1 cellular context compared by ENCODE assay signal in the genomic region with DNA sequence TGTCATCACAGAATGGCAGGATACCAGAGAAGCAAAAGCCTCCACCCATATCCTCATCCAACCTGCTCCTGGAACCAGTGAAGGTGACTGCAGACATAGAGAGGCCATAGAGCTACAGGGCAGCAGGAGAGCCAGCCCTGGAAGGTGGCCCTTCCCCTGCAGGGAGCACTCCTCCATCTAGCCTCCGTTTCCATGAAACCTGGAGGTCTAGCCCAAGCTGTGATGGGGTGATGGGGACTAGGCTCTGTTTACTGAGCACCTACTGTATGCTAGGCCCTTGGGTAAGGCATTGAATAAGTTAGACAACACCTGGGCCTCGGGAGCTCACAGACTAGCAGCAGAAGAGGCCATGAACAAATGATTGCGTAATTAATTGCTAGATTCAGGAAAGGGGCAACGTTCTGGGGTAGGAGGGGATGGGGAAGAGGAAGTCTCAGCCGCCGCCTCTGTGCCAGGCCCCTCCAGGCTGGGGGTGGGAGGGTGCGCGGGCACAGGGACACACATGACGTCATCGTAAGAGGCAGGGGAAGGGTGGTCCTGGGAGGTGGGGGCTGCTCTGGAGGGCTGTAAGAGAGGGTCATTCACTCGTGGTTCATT.
TF ChIP-seq lines count a peak whose summit lies in the region.

No MANE protein-coding gene starts in this region.

TF ChIP-seq in endothelial cell of umbilical vein, 7 proteins besides CTCF, POLR2A, EP300 and RAD21 (continued from another document):
- TF ChIP-seq FOS (IDR thresholded peaks at IDR 0.05; ENCODE audit: borderline replicate concordance, insufficient read depth, low read length) = no peak
